Comparison of ENCODE assay signal across 17 cellular contexts in the genomic region with DNA sequence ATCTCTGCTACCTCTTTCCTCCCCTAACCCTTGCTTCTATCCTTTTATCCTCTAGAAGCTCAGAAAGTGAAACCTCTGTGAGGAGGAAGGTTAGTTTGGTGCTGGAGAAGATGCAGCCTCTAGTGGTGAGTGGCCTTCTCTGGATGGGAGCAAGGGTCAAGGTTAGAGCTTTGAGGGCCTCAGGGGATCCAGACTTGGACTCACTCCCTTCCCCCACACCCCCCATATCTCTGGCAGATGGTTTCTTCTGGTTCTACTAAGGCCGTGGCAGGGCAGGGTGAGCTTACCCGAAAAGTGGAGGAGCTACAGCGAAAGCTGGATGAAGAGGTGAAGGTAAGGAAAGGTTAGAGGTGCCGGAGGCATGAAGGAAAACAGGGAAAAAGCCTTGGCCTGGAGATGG. TPM values are rescaled to one million over a fixed set of nuclear protein-coding genes. Genes with fewer than 3 reads are reported as not detected.
A peak's percentile ranks its signal among the peaks of the same experiment; 100 is the strongest.
DNase-seq lines count a peak whose midpoint lies in the region; ATAC-seq and TF ChIP-seq lines count a peak whose summit lies in the region.
"Had no signal": no experiment of that assay in that cellular context is flagged by ENCODE, and none has a peak within 500 bp of the region (broad histone marks: within the 10 kb centered on the region; RNA-seq: fewer than 3 reads in every experiment).

No MANE protein-coding gene starts in this region.

- H3K27ac ChIP-seq in breast epithelium (no peak overlapping the region), lower lobe of right lung (peak overlapping the region; percentile 65), coronary artery (no peak overlapping the region)
- H3K27ac ChIP-seq: SJSA1, spleen had no signal

- H3K9me3 ChIP-seq in breast epithelium (no peaks in the 10 kb centered on the region), lower lobe of right lung (no peaks in the 10 kb centered on the region)
- H3K9me3 ChIP-seq: SJSA1, spleen had no signal

- TF ChIP-seq CTCF in MCF 10A (IDR thresholded peaks at IDR 0.05; ENCODE audit: unreplicated experiment), result no peak
- no peak for TF ChIP-seq CTCF in breast epithelium (IDR thresholded peaks at IDR 0.05)
- no peak for TF ChIP-seq CTCF in lower lobe of right lung (IDR thresholded peaks at IDR 0.05)
- TF ChIP-seq CTCF in coronary artery (IDR thresholded peaks at IDR 0.05), result no peak

- H3K27me3 ChIP-seq in breast epithelium, result no peaks in the 10 kb centered on the region
- peaks cover 3% of the 10 kb centered on the region for H3K27me3 ChIP-seq in lower lobe of right lung (ENCODE audit: low read depth)
- H3K27me3 ChIP-seq: SJSA1 had no signal

- H3K27me3 Mint-ChIP-seq in MCF 10A (ENCODE audit: insufficient read depth, unreplicated experiment), result no peaks in the 10 kb centered on the region

- H3K27ac Mint-ChIP-seq in MCF 10A (ENCODE audit: low read depth, unreplicated experiment), result peak overlapping the region; percentile 49
- H3K27ac Mint-ChIP-seq: activated T-cell treated with anti-CD3 and anti-CD28 coated beads, Interleukin-2, amount 50 U/mL, for 72 hours had no signal

- H3K4me3 Mint-ChIP-seq in MCF 10A (ENCODE audit: unreplicated experiment), result no peak overlapping the region
- H3K4me3 Mint-ChIP-seq: activated T-cell treated with anti-CD3 and anti-CD28 coated beads, Interleukin-2, amount 50 U/mL, for 72 hours had no signal

- H3K4me1 Mint-ChIP-seq in MCF 10A (ENCODE audit: insufficient read depth, unreplicated experiment), result peaks cover 9% of the 10 kb centered on the region

- intact Hi-C loops in MCF 10A (cut with micrococcal nuclease) (no loop called here), breast epithelium (cut with DNase I; ENCODE audit: low total_unique reads) (no loop called here), lower lobe of right lung (cut with DNase I) (no loop called here)

- H3K4me1 ChIP-seq in breast epithelium (no peaks in the 10 kb centered on the region), lower lobe of right lung (peaks cover 13% of the 10 kb centered on the region)
- H3K4me1 ChIP-seq: SJSA1, spleen had no signal

- BruUV-seq in MCF 10A (replicated peaks; lab: Mats Ljungman, UMichigan), result no TSS peak

- CTCF ChIA-PET in MCF 10A (lab: Yijun Ruan, JAX), result interaction anchor here (0.6 to 2.8 kb wide), 6 partner anchors 12 to 241 kb away, joined by 3 to 14 read pairs (median 4); no protein-coding TSS in a partner anchor

- H3K9me3 Mint-ChIP-seq in MCF 10A (ENCODE audit: unreplicated experiment), result no peaks in the 10 kb centered on the region
- H3K9me3 Mint-ChIP-seq: activated T-cell treated with anti-CD3 and anti-CD28 coated beads, Interleukin-2, amount 50 U/mL, for 72 hours had no signal

- no peaks in the 10 kb centered on the region for H3K36me3 ChIP-seq in breast epithelium
- peaks cover 11% of the 10 kb centered on the region for H3K36me3 ChIP-seq in lower lobe of right lung
- H3K36me3 ChIP-seq: SJSA1, spleen had no signal

- no peak overlapping the region for H3K4me3 ChIP-seq in breast epithelium
- H3K4me3 ChIP-seq in lower lobe of right lung, result no peak overlapping the region
- H3K4me3 ChIP-seq in coronary artery, result no peak overlapping the region
- H3K4me3 ChIP-seq: SJSA1, spleen had no signal

- POLR2A ChIA-PET in MCF 10A (lab: Yijun Ruan, JAX), result no interaction called here

- no peak for TF ChIP-seq POLR2A in breast epithelium (IDR thresholded peaks at IDR 0.05)

- H3K36me3 Mint-ChIP-seq in MCF 10A (ENCODE audit: insufficient read depth, unreplicated experiment), result no peaks in the 10 kb centered on the region

- ATAC-seq in lower lobe of right lung, result peak in 1 of 2 donors; percentile 7
- ATAC-seq: activated T-cell treated with anti-CD3 and anti-CD28 coated beads, Interleukin-2, amount 50 U/mL, for 72 hours had no signal

- DNase-seq in MCF 10A (ENCODE audit: unreplicated experiment) (no peak), breast epithelium (ENCODE audit: low spot score in 2 of 2) (no peak), RPMI8226 (peak; percentile 43), lower lobe of right lung (no peak), coronary artery (ENCODE audit: low spot score) (no peak), DMS114 treated with DMSO at 0.1 percent for 48 hours (lab: John Stamatoyannopoulos, UW; ENCODE audit: unreplicated experiment) (no peak), activated T-cell treated with anti-CD3 and anti-CD28 coated beads for 4 hours (no peak), NCI-H2107 treated with DMSO at 0.1 percent for 48 hours (lab: John Stamatoyannopoulos, UW; ENCODE audit: unreplicated experiment) (no peak)
- DNase-seq: activated CD4-positive, alpha-beta T cell treated with anti-CD3 and anti-CD28 coated beads, Interleukin-2, amount 50 U/mL, for 48 hours; activated T-cell treated with anti-CD3 and anti-CD28 coated beads, Interleukin-2, amount 50 U/mL, for 72 hours; caudate nucleus; DMS79; effector memory CD4-positive, alpha-beta T cell; Karpas-422; NCI-H146; spleen had no signal

RNA-seq across cellular contexts. Expression of a gene that starts 9.2 kb away (rescaled TPM):
- 0.32 and 0.33 TPM in 2 replicates for total RNA-seq in MCF 10A (2022)
- 10 to 100 TPM in 2 of 3 donors, under 1 TPM in 1; 0.16 to 28.1 (median 13.4) TPM for total RNA-seq in breast epithelium
- total RNA-seq in lower lobe of right lung, result 52.9 TPM

RNA-seq across cellular contexts. Expression of a gene that starts 19.8 kb away (rescaled TPM):
- 90.6 and 162 TPM in 2 replicates for total RNA-seq in MCF 10A (2022)
- 10 to 100 TPM in 2 of 3 donors, 1 to 10 TPM in 1; 7.2 to 21.2 (median 13.4) TPM for total RNA-seq in breast epithelium
- total RNA-seq in lower lobe of right lung, result 10.5 TPM
